In genomic region chr5:172920447-172920849, GRCh38 we compare ENCODE assay signal across 8 cellular contexts. TPM values are rescaled to one million over a fixed set of nuclear protein-coding genes. Genes with fewer than 3 reads are reported as not detected.
DNase-seq lines count a peak whose midpoint lies in the region; ATAC-seq, FAIRE-seq and TF ChIP-seq lines count a peak whose summit lies in the region.
"Had no signal": no experiment of that assay in that cellular context is flagged by ENCODE, and none has a peak within 500 bp of the region (broad histone marks: within the 10 kb centered on the region; RNA-seq: fewer than 3 reads in every experiment).

No MANE protein-coding gene starts in this region.

- CTCF ChIA-PET in HepG2 (lab: Yijun Ruan, JAX; ENCODE audit: low intra/inter-chr PET ratio, low total read pairs) = no interaction called here

- no peaks in the 10 kb centered on the region for H3K4me1 ChIP-seq in HUES48 (ENCODE audit: control insufficient read depth, insufficient read depth, low read length)
- peaks cover 5% of the 10 kb centered on the region; the same call in 1 of the 2 replicates for H3K4me1 ChIP-seq in HepG2 (ENCODE audit: insufficient read depth, low read length)

- TF ChIP-seq EP300 in HepG2 (IDR thresholded peaks at IDR 0.05; ENCODE audit: low read depth in 2 of 2, low read length in 2 of 2) (no peak), HepG2 (CRISPR knock-in tag; IDR thresholded peaks at IDR 0.05; ENCODE audit: borderline replicate concordance) (no peak)

- TF ChIP-seq CTCF in brain (conservative IDR thresholded peaks at IDR 0.05) (no peak), type B pancreatic cell (conservative IDR thresholded peaks at IDR 0.05) (no peak), HepG2 (CRISPR knock-in tag; IDR thresholded peaks at IDR 0.05) (no peak)

- peaks cover 40% of the 10 kb centered on the region for H3K36me3 Mint-ChIP-seq in brain
- H3K36me3 Mint-ChIP-seq in type B pancreatic cell = peaks cover 17% of the 10 kb centered on the region

- peaks cover 8% of the 10 kb centered on the region for H3K4me1 Mint-ChIP-seq in brain
- peaks cover 17% of the 10 kb centered on the region for H3K4me1 Mint-ChIP-seq in type B pancreatic cell (ENCODE audit: unreplicated experiment)

- no peak for FAIRE-seq in HepG2 (lab: Jason Lieb, UNC)

- H3K4me3 ChIP-seq in HUES48 (ENCODE audit: low read depth, low read length) (no peak overlapping the region), HepG2 (replicated peaks in 1 of 3; ENCODE audit: insufficient read depth in 1 of 3, low read depth in 2 of 3, low read length in 3 of 3) (no peak overlapping the region)

- H3K9ac ChIP-seq in HUES48 (ENCODE audit: low read depth, low read length) (no peak overlapping the region), HepG2 (ENCODE audit: insufficient read depth, low read depth, low read length) (no peak overlapping the region)

- DNase-seq in kidney glomerular epithelial cell (lab: John Stamatoyannopoulos, UW) = peak; percentile 63
- DNase-seq in type B pancreatic cell (ENCODE audit: extremely low spot score, unreplicated experiment) = no peak
- no peak for DNase-seq in HepG2 (ENCODE audit: low spot score)
- DNase-seq: NCI-H345 had no signal

- H3K27me3 Mint-ChIP-seq in brain (no peaks in the 10 kb centered on the region), type B pancreatic cell (no peaks in the 10 kb centered on the region)

- no peak for TF ChIP-seq RAD21 in HepG2 (CRISPR knock-in tag; IDR thresholded peaks at IDR 0.05)

- H2AFZ ChIP-seq in HepG2 (ENCODE audit: low read length) = no peak overlapping the region

- in situ Hi-C loops in HepG2 (cut with HindIII; ENCODE audit: extremely low pct_ligation_motif_present, low pct_unique_long_range_greater_than_20kb) = loop anchor here (10.0 kb wide), 1 partner anchor 446 kb away; no protein-coding TSS in a partner anchor

- H3K4me3 Mint-ChIP-seq in brain (no peak overlapping the region), type B pancreatic cell (no peak overlapping the region)

- intact Hi-C loops in HepG2 (cut with micrococcal nuclease; ENCODE audit: unreplicated experiment) = no loop called here

- H3K27ac ChIP-seq in HUES48 (ENCODE audit: low read depth, low read length) = peak overlapping the region; percentile 43
- H3K27ac ChIP-seq in HepG2 (ENCODE audit: extremely low read length, insufficient read depth, low read length) = no peak overlapping the region

- no peaks in the 10 kb centered on the region for H3K79me2 ChIP-seq in HepG2 (ENCODE audit: insufficient read depth, low read length)

- H3K9me3 Mint-ChIP-seq in brain (no peaks in the 10 kb centered on the region), type B pancreatic cell (no peaks in the 10 kb centered on the region)

- WGBS in HepG2 (ENCODE audit: low lambda C conversion rate) = 100% methylated on average over 2 of the region's 13 CpGs

- no peak overlapping the region for H3K4me2 ChIP-seq in HepG2 (ENCODE audit: low read depth, low read length)

- H3K27ac Mint-ChIP-seq in brain (peak overlapping the region in 4 of 5 experiments; percentile 29 to 94 (median 58)), type B pancreatic cell (peak overlapping the region; percentile 70)

- POLR2A ChIA-PET in HepG2 (lab: Yijun Ruan, JAX) = no interaction called here

- ATAC-seq in HG03108 (IDR thresholded peaks at IDR 0.05; ENCODE audit: unreplicated experiment) (no peak), GM21825 (IDR thresholded peaks at IDR 0.05; ENCODE audit: unreplicated experiment) (no peak), HepG2 (no peak)

- no peak for TF ChIP-seq POLR2A in HepG2 (IDR thresholded peaks at IDR 0.05; ENCODE audit: insufficient read depth in 1 of 2, low read depth in 2 of 2, low read length in 2 of 2)

- no peaks in the 10 kb centered on the region for H4K20me1 ChIP-seq in HepG2 (ENCODE audit: insufficient read depth, low read length)

- H3K36me3 ChIP-seq in HUES48 (ENCODE audit: control insufficient read depth, insufficient read depth, low read length) (peaks cover 63% of the 10 kb centered on the region), HepG2 (replicated peaks in 1 of 2; ENCODE audit: control insufficient read depth in 1 of 2, insufficient read depth in 2 of 2, low read length in 2 of 2) (peaks cover 28 to 77% of the 10 kb centered on the region in 2 experiments)

- H3K9me3 ChIP-seq in HUES48 (ENCODE audit: control insufficient read depth, insufficient read depth, low read length) (no peaks in the 10 kb centered on the region), HepG2 (ENCODE audit: low read length) (no peaks in the 10 kb centered on the region)

- no TSS peak for BruUV-seq in HepG2 (replicated peaks; lab: Mats Ljungman, UMichigan)

- H3K27me3 ChIP-seq in HUES48 (ENCODE audit: control insufficient read depth, insufficient read depth, low read length) (no peaks in the 10 kb centered on the region), HepG2 (ENCODE audit: control insufficient read depth in 1 of 2, insufficient read depth in 2 of 2, low read length in 2 of 2) (no peaks in the 10 kb centered on the region)

TF ChIP-seq in HepG2, 621 proteins besides CTCF, POLR2A, EP300 and RAD21:
- no peak for TF ChIP-seq ZFX (CRISPR knock-in tag; IDR thresholded peaks at IDR 0.05; ENCODE audit: low read depth)
- no peak for TF ChIP-seq ATRX (CRISPR knock-in tag; IDR thresholded peaks at IDR 0.05; ENCODE audit: borderline replicate concordance)

RNA-seq across cellular contexts. Expression of gene RPL26L1, which starts 38.8 kb away (rescaled TPM):
- 60.3 TPM for polyA plus RNA-seq in brain (ENCODE audit: insufficient read depth, low read depth, low replicate concordance)
- total RNA-seq in type B pancreatic cell (ENCODE audit: low replicate concordance) = 40.4 and 54.2 TPM in 2 replicates
- total RNA-seq in HepG2 (2016; rRNA removed; fragmentation: Illumina TruSeq; extraction: Trizol) = 83.6 and 107 TPM in 2 replicates
- total RNA-seq in HepG2 (2016; cell fraction: cytosol; rRNA removed; fragmentation: Illumina TruSeq; extraction: Trizol; ENCODE audit: low read depth) = 33.3 and 37.4 TPM in 2 replicates
- 76.9 and 117 TPM in 2 replicates for total RNA-seq in HepG2 (2016; cell fraction: insoluble cytoplasmic fraction; rRNA removed; fragmentation: Illumina TruSeq; extraction: Trizol)
- total RNA-seq in HepG2 (2016; cell fraction: membrane; rRNA removed; fragmentation: Illumina TruSeq; extraction: Trizol) = 30.1 and 30.8 TPM in 2 replicates
- 29.9 and 31.6 TPM in 2 replicates for total RNA-seq in HepG2 (2016; cell fraction: nucleus; rRNA removed; fragmentation: Illumina TruSeq; extraction: Trizol)
- 60.0 and 61.2 TPM in 2 replicates for polyA plus RNA-seq in HepG2 (2011; rRNA removed)
- 63.1 and 67.2 TPM in 2 replicates for polyA plus RNA-seq in HepG2 (2011; cell fraction: cytosol; rRNA removed)
- 19.5 and 21.3 TPM in 2 replicates for polyA plus RNA-seq in HepG2 (2011; cell fraction: nucleus; rRNA removed)
- 45.5 and 54.3 TPM in 2 replicates for polyA plus RNA-seq in HepG2 (2012)
- 32.2 and 38.5 TPM in 2 replicates for polyA plus RNA-seq in HepG2 (2016; cell fraction: cytosol; fragmentation: Illumina TruSeq; extraction: Trizol; ENCODE audit: low read depth)
- polyA plus RNA-seq in HepG2 (2016; cell fraction: insoluble cytoplasmic fraction; fragmentation: Illumina TruSeq; extraction: Trizol; ENCODE audit: low read depth) = 125 and 151 TPM in 2 replicates
- 30.7 and 36.9 TPM in 2 replicates for polyA plus RNA-seq in HepG2 (2016; cell fraction: membrane; fragmentation: Illumina TruSeq; extraction: Trizol; ENCODE audit: low read depth)
- polyA plus RNA-seq in HepG2 (2016; cell fraction: nucleus; fragmentation: Illumina TruSeq; extraction: Trizol; ENCODE audit: insufficient read depth, low read depth) = 58.3 and 63.6 TPM in 2 replicates
- polyA minus RNA-seq in HepG2 (2011; rRNA and poly(A)+ RNA removed; ENCODE audit: low replicate concordance) = 31.1 and 88.5 TPM in 2 replicates
- 12.4 and 13.4 TPM in 2 replicates for polyA minus RNA-seq in HepG2 (2011; cell fraction: cytosol; rRNA and poly(A)+ RNA removed)
- polyA minus RNA-seq in HepG2 (2011; cell fraction: nucleus; rRNA and poly(A)+ RNA removed) = 6.7 and 7.5 TPM in 2 replicates
